Comparison of ENCODE assay signal across 33 cellular contexts in the genomic region with DNA sequence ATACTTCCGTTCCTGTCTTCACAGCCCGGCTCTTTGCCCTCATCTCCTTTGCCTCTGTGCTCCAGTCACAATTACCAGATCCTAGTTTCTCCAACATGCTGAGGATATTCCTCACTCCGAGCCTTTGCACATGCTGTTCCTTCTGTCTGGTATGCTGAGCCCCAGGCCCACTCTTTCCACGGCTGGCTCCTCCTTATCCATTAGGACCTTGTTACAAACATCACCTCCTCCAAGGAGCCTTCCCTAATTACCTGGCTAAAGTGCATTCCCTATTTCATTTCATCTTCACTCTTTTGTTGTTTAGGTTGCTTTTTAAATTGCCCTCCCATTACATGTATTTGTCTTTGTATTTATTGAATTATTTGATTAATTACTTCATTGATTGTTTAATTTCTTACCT. TPM values are rescaled to one million over a fixed set of nuclear protein-coding genes. Genes with fewer than 3 reads are reported as not detected.
DNase-seq lines count a peak whose midpoint lies in the region; ATAC-seq, FAIRE-seq and TF ChIP-seq lines count a peak whose summit lies in the region.
"Had no signal": no experiment of that assay in that cellular context is flagged by ENCODE, and none has a peak within 500 bp of the region (broad histone marks: within the 10 kb centered on the region; RNA-seq: fewer than 3 reads in every experiment).

No MANE protein-coding gene starts in this region.

- ATAC-seq in activated CD8-positive, alpha-beta T cell treated with anti-CD3 and anti-CD28 coated beads for 36 hours, result no peak
- ATAC-seq in activated CD8-positive, alpha-beta T cell treated with anti-CD3 and anti-CD28 coated beads, Interleukin-2, amount 10 ng/mL, durations not matched to agents 7 days and 5 days, result no peak
- ATAC-seq in A549 (no peak), K562 (no peak), natural killer cell (no peak)
- ATAC-seq: HCT116, left ventricle myocardium superior, Panc1, right cardiac atrium had no signal

- H3K4me1 ChIP-seq in A549, result peaks cover 57% of the 10 kb centered on the region
- peaks cover 7 to 15% of the 10 kb centered on the region in 2 experiments; a peak in 4 of 5 replicates for H3K4me1 ChIP-seq in K562 (replicated peaks in 1 of 2; ENCODE audit: control insufficient read depth in 2 of 2, insufficient read depth in 2 of 2, low read length in 2 of 2)

- H3K9ac ChIP-seq in K562 (ENCODE audit: insufficient read depth in 1 of 2, low read depth in 2 of 2, low read length in 2 of 2), result peak overlapping the region; percentile 19 to 43; a peak in 1 of 4 replicates
- H3K9ac ChIP-seq: KMS-11 had no signal

- no peak for FAIRE-seq in A549 (lab: Jason Lieb, UNC)
- no peak for FAIRE-seq in K562 (lab: Jason Lieb, UNC)

- no peaks in the 10 kb centered on the region for H3K9me3 Mint-ChIP-seq in activated CD8-positive, alpha-beta T cell treated with anti-CD3 and anti-CD28 coated beads for 36 hours
- no peaks in the 10 kb centered on the region for H3K9me3 Mint-ChIP-seq in activated CD8-positive, alpha-beta T cell treated with anti-CD3 and anti-CD28 coated beads, Interleukin-2, amount 10 ng/mL, durations not matched to agents 7 days and 5 days (ENCODE audit: insufficient read depth)
- H3K9me3 Mint-ChIP-seq in natural killer cell, result no peaks in the 10 kb centered on the region
- H3K9me3 Mint-ChIP-seq: activated CD4-positive, alpha-beta memory T cell treated with anti-CD3 and anti-CD28 coated beads, Interleukin-2, amount 10 ng/mL, durations not matched to agents 7 days and 5 days; T-helper 2 cell treated with Interferon-gamma antibody and Interleukin-4, amounts not matched to agents 5 μg/mL and 100 μg/mL, for 36 hours had no signal

- no peak overlapping the region for H3K4me3 Mint-ChIP-seq in activated CD8-positive, alpha-beta T cell treated with anti-CD3 and anti-CD28 coated beads for 36 hours
- no peak overlapping the region for H3K4me3 Mint-ChIP-seq in activated CD8-positive, alpha-beta T cell treated with anti-CD3 and anti-CD28 coated beads, Interleukin-2, amount 10 ng/mL, durations not matched to agents 7 days and 5 days
- no peak overlapping the region for H3K4me3 Mint-ChIP-seq in natural killer cell
- H3K4me3 Mint-ChIP-seq: activated CD4-positive, alpha-beta memory T cell treated with anti-CD3 and anti-CD28 coated beads, Interleukin-2, amount 10 ng/mL, durations not matched to agents 7 days and 5 days; T-helper 2 cell treated with Interferon-gamma antibody and Interleukin-4, amounts not matched to agents 5 μg/mL and 100 μg/mL, for 36 hours had no signal

- peak overlapping the region; percentile 59; the same call in 1 of the 2 replicates for H2AFZ ChIP-seq in K562 (ENCODE audit: low read depth, low read length)

- in situ Hi-C loops in K562 (cut with MboI), result no loop called here

- H3K79me2 ChIP-seq in K562 (ENCODE audit: control insufficient read depth, insufficient read depth, low read length), result no peaks in the 10 kb centered on the region

- H3K27ac ChIP-seq in A549 (peak overlapping the region; percentile 25 to 98; a peak in 3 of 6 replicates), K562 (ENCODE audit: extremely low read depth, low read depth, low read length) (no peak overlapping the region)
- H3K27ac ChIP-seq: brain microvascular endothelial cell, C4-2B, KMS-11, neutrophil had no signal

- TF ChIP-seq RAD21 in A549 (conservative IDR thresholded peaks at IDR 0.05 in 1 of 2, IDR thresholded peaks at IDR 0.05 in 1 of 2) (no peak), K562 (CRISPR knock-in tag; conservative IDR thresholded peaks at IDR 0.05 in 1 of 2, IDR thresholded peaks at IDR 0.05 in 1 of 2) (no peak)

- WGBS in A549 (ENCODE audit: missing lambda C conversion rate), result 73% methylated on average over 4 of the region's 4 CpGs
- WGBS in K562 (ENCODE audit: insufficient coverage, low coverage, missing lambda C conversion rate), result 37% methylated on average over 4 of the region's 4 CpGs

- DNase-seq in activated CD8-positive, alpha-beta T cell treated with anti-CD3 and anti-CD28 coated beads for 36 hours, result no peak
- no peak for DNase-seq in activated CD8-positive, alpha-beta T cell treated with anti-CD3 and anti-CD28 coated beads, Interleukin-2, amount 10 ng/mL, durations not matched to agents 7 days and 5 days
- DNase-seq in A549 (ENCODE audit: low read depth in 1 of 2, low spot score in 1 of 2), result no peak
- no peak for DNase-seq in K562 (ENCODE audit: extremely low read depth in 1 of 4, low spot score in 3 of 4)
- no peak for DNase-seq in natural killer cell
- DNase-seq in cortex of kidney (lab: John Stamatoyannopoulos, UW), result no peak
- no peak for DNase-seq in MV-4-11 (lab: John Stamatoyannopoulos, UW)
- no peak for DNase-seq in DMS 273 (lab: John Stamatoyannopoulos, UW; ENCODE audit: unreplicated experiment)
- DNase-seq: 8988T; activated CD4-positive, alpha-beta memory T cell treated with anti-CD3 and anti-CD28 coated beads, Interleukin-2, amount 10 ng/mL, durations not matched to agents 7 days and 5 days; activated naive CD4-positive, alpha-beta T cell treated with Interleukin-2 at 50 U/mL for 16 hours; activated T-cell treated with anti-CD3 and anti-CD28 coated beads for 4 hours; amygdala; brain microvascular endothelial cell; DND-41; effector CD8-positive, alpha-beta T cell; GF-D8; left ventricle myocardium superior; MM.1S; NCI-H1417; NCI-H2081; NCI-H2227 treated with DMSO at 0.1 percent for 48 hours; SIG-M5; stimulated activated CD4-positive, alpha-beta T cell treated with anti-CD3 and anti-CD28 coated beads, Interleukin-12 subunit alpha, Interleukin-12 subunit beta, amount 100 ng/mL, for 4 hours; stimulated activated CD4-positive, alpha-beta T cell treated with anti-CD3 and anti-CD28 coated beads, Interleukin-2, amount 100 ng/mL, for 48 hours; trophoblast cell had no signal

- BruUV-seq in K562 (replicated peaks; lab: Mats Ljungman, UMichigan), result no TSS peak

- TF ChIP-seq EP300 in A549 (IDR thresholded peaks at IDR 0.05) (no peak), K562 (IDR thresholded peaks at IDR 0.05; ENCODE audit: low read length) (no peak)

- TF ChIP-seq POLR2A in A549 (IDR thresholded peaks at IDR 0.05; ENCODE audit: low read length) (no peak), K562 (conservative IDR thresholded peaks at IDR 0.05) (no peak)

- no peaks in the 10 kb centered on the region for H3K27me3 Mint-ChIP-seq in activated CD8-positive, alpha-beta T cell treated with anti-CD3 and anti-CD28 coated beads for 36 hours
- H3K27me3 Mint-ChIP-seq in activated CD8-positive, alpha-beta T cell treated with anti-CD3 and anti-CD28 coated beads, Interleukin-2, amount 10 ng/mL, durations not matched to agents 7 days and 5 days (ENCODE audit: low read depth), result no peaks in the 10 kb centered on the region
- no peaks in the 10 kb centered on the region for H3K27me3 Mint-ChIP-seq in natural killer cell (ENCODE audit: low read depth in 2 of 2)
- H3K27me3 Mint-ChIP-seq: activated CD4-positive, alpha-beta memory T cell treated with anti-CD3 and anti-CD28 coated beads, Interleukin-2, amount 10 ng/mL, durations not matched to agents 7 days and 5 days had no signal

- no peak overlapping the region for H3K4me2 ChIP-seq in A549
- peak overlapping the region; percentile 20; the same call in 1 of the 2 replicates for H3K4me2 ChIP-seq in K562 (ENCODE audit: insufficient read depth, low read length)
- H3K4me2 ChIP-seq: KMS-11 had no signal

- no peak overlapping the region for H3K4me3 ChIP-seq in A549
- no peak overlapping the region for H3K4me3 ChIP-seq in K562

- peaks cover 0 to 8% of the 10 kb centered on the region in 2 experiments; a peak in 2 of 5 replicates for H3K27me3 ChIP-seq in K562 (ENCODE audit: control insufficient read depth in 2 of 2, insufficient read depth in 2 of 2, low read length in 2 of 2)
- H3K27me3 ChIP-seq: brain microvascular endothelial cell had no signal

- H3K4me1 Mint-ChIP-seq in activated CD8-positive, alpha-beta T cell treated with anti-CD3 and anti-CD28 coated beads for 36 hours (ENCODE audit: low read depth), result peaks cover 70% of the 10 kb centered on the region
- H3K4me1 Mint-ChIP-seq in activated CD8-positive, alpha-beta T cell treated with anti-CD3 and anti-CD28 coated beads, Interleukin-2, amount 10 ng/mL, durations not matched to agents 7 days and 5 days (ENCODE audit: low read depth), result peaks cover 63% of the 10 kb centered on the region
- H3K4me1 Mint-ChIP-seq in natural killer cell, result peaks cover 57 to 61% of the 10 kb centered on the region in 2 donors

- peak overlapping the region; percentile 84 for H3K27ac Mint-ChIP-seq in activated CD8-positive, alpha-beta T cell treated with anti-CD3 and anti-CD28 coated beads for 36 hours
- no peak overlapping the region for H3K27ac Mint-ChIP-seq in activated CD8-positive, alpha-beta T cell treated with anti-CD3 and anti-CD28 coated beads, Interleukin-2, amount 10 ng/mL, durations not matched to agents 7 days and 5 days
- H3K27ac Mint-ChIP-seq in natural killer cell, result peak overlapping the region; percentile 82 to 87
- H3K27ac Mint-ChIP-seq: T-helper 2 cell treated with Interferon-gamma antibody and Interleukin-4, amounts not matched to agents 5 μg/mL and 100 μg/mL, for 36 hours had no signal

- CTCF ChIA-PET in activated CD8-positive, alpha-beta T cell treated with anti-CD3 and anti-CD28 coated beads for 36 hours (lab: Charles Lee), result interaction anchor here (3.0 kb wide), 1 partner anchor 13 kb away, joined by 16 read pairs; no protein-coding TSS in a partner anchor
- CTCF ChIA-PET in activated CD8-positive, alpha-beta T cell treated with anti-CD3 and anti-CD28 coated beads, Interleukin-2, amount 10 ng/mL, durations not matched to agents 7 days and 5 days (lab: Charles Lee), result interaction anchor here (1.0 to 7.7 kb wide), 3 partner anchors 10 to 35 kb away, joined by 3 to 134 read pairs (median 105); no protein-coding TSS in a partner anchor
- CTCF ChIA-PET in A549 (lab: Yijun Ruan, JAX), result interaction anchor here (3.5 to 12.2 kb wide), 3 partner anchors 10 to 34 kb away, joined by 12 to 100 read pairs (median 76); no protein-coding TSS in a partner anchor
- CTCF ChIA-PET in K562 (lab: Yijun Ruan, JAX; ENCODE audit: low intra/inter-chr PET ratio), result no interaction called here

- H3K36me3 ChIP-seq in K562 (ENCODE audit: control insufficient read depth, insufficient read depth, low read length), result no peaks in the 10 kb centered on the region
- H3K36me3 ChIP-seq: brain microvascular endothelial cell, neutrophil had no signal

- intact Hi-C loops in activated CD8-positive, alpha-beta T cell treated with anti-CD3 and anti-CD28 coated beads for 36 hours (cut with micrococcal nuclease), result no loop called here
- intact Hi-C loops in K562 (cut with micrococcal nuclease), result no loop called here
- intact Hi-C loops in natural killer cell (cut with micrococcal nuclease), result no loop called here

- H3K36me3 Mint-ChIP-seq in activated CD8-positive, alpha-beta T cell treated with anti-CD3 and anti-CD28 coated beads for 36 hours (ENCODE audit: low read depth), result no peaks in the 10 kb centered on the region
- no peaks in the 10 kb centered on the region for H3K36me3 Mint-ChIP-seq in activated CD8-positive, alpha-beta T cell treated with anti-CD3 and anti-CD28 coated beads, Interleukin-2, amount 10 ng/mL, durations not matched to agents 7 days and 5 days (ENCODE audit: low read depth)
- H3K36me3 Mint-ChIP-seq in natural killer cell, result no peaks in the 10 kb centered on the region

- no peak for TF ChIP-seq CTCF in activated CD8-positive, alpha-beta T cell treated with anti-CD3 and anti-CD28 coated beads for 36 hours (IDR thresholded peaks at IDR 0.05)
- TF ChIP-seq CTCF in A549 (IDR thresholded peaks at IDR 0.05), result no peak
- TF ChIP-seq CTCF in K562 (IDR thresholded peaks at IDR 0.05 in 2 of 3, conservative IDR thresholded peaks at IDR 0.05 in 1 of 3; ENCODE audit: insufficient read depth in 2 of 3, low read depth in 1 of 3, low read length in 3 of 3), result no peak
- no peak for TF ChIP-seq CTCF in natural killer cell (IDR thresholded peaks at IDR 0.05)

- POLR2A ChIA-PET in activated CD8-positive, alpha-beta T cell treated with anti-CD3 and anti-CD28 coated beads for 36 hours (lab: Charles Lee), result interaction anchor here (0.9 to 6.6 kb wide), 2 partner anchors 11 to 22 kb away, joined by 5 to 68 read pairs; no protein-coding TSS in a partner anchor
- POLR2A ChIA-PET in activated CD8-positive, alpha-beta T cell treated with anti-CD3 and anti-CD28 coated beads, Interleukin-2, amount 10 ng/mL, durations not matched to agents 7 days and 5 days (lab: Charles Lee), result interaction anchor here (1.5 to 1.8 kb wide), 2 partner anchors 12 to 36 kb away, joined by 3 to 4 read pairs; no protein-coding TSS in a partner anchor
- POLR2A ChIA-PET in A549 (lab: Yijun Ruan, JAX), result no interaction called here
- POLR2A ChIA-PET in K562 (lab: Yijun Ruan, JAX), result no interaction called here

- H3K9me1 ChIP-seq in K562 (ENCODE audit: control insufficient read depth, insufficient read depth, low read length), result no peaks in the 10 kb centered on the region

- H3K9me3 ChIP-seq in A549, result no peaks in the 10 kb centered on the region
- no peaks in the 10 kb centered on the region for H3K9me3 ChIP-seq in K562 (replicated peaks; ENCODE audit: control insufficient read depth, insufficient read depth, low read depth, low read length)
- H3K9me3 ChIP-seq: neutrophil had no signal

- no peaks in the 10 kb centered on the region for H4K20me1 ChIP-seq in K562 (replicated peaks; ENCODE audit: control insufficient read depth, insufficient read depth, low read length)

RNA-seq across cellular contexts. Expression of a gene that starts 14.9 kb away (rescaled TPM):
- total RNA-seq in activated CD8-positive, alpha-beta T cell treated with anti-CD3 and anti-CD28 coated beads for 36 hours, result 1 to 10 TPM; 4.9 to 8.5 TPM
- total RNA-seq in activated CD8-positive, alpha-beta T cell treated with anti-CD3 and anti-CD28 coated beads, Interleukin-2, amount 10 ng/mL, durations not matched to agents 7 days and 5 days, result 1 to 10 TPM; 3.3 to 3.7 TPM
- polyA plus RNA-seq in A549 (2011; rRNA removed), result 28.3 and 37.7 TPM in 2 replicates
- polyA plus RNA-seq in A549 (2012; cell fraction: cytosol; rRNA removed), result 46.7 and 66.1 TPM in 2 replicates
- 102 and 106 TPM in 2 replicates for polyA plus RNA-seq in A549 (2012; cell fraction: nucleus; rRNA removed)
- polyA plus RNA-seq in A549 (2017; fragmentation: RNase III; extraction: RNeasy Plus Mini Kit Qiagen cat#74134 plus additional on column Dnase treatment), result 91.8 to 142 TPM (median 130 TPM) in 3 replicates
- polyA minus RNA-seq in A549 (2011; rRNA and poly(A)+ RNA removed), result 31.9 and 33.7 TPM in 2 replicates
- 0.81 and 1.3 TPM in 2 replicates for total RNA-seq in K562 (2011; cell fraction: chromatin; rRNA removed; ENCODE audit: low replicate concordance)
- total RNA-seq in K562 (2011; cell fraction: nucleolus; rRNA removed), result 0.79 and 1.0 TPM in 2 replicates
- total RNA-seq in K562 (2011; cell fraction: nucleoplasm; rRNA removed), result 0.81 and 2.1 TPM in 2 replicates
- total RNA-seq in K562 (2014; rRNA removed), result not detected in 2 replicates
- total RNA-seq in K562 (2014; rRNA removed; fragmentation: Illumina TruSeq; extraction: Trizol), result not detected in 2 replicates
- total RNA-seq in K562 (2015; rRNA removed; fragmentation: Illumina TruSeq; extraction: Trizol), result not detected in 2 replicates
- 0.31 TPM in 1 of 2 replicates, not detected in the other for total RNA-seq in K562 (2021)
- 0.04 and 0.57 TPM in 2 replicates for polyA plus RNA-seq in K562 (2011; rRNA removed)
- 0.12 and 0.15 TPM in 2 replicates for polyA plus RNA-seq in K562 (2011; cell fraction: cytosol; rRNA removed)
- 0.70 and 0.81 TPM in 2 replicates for polyA plus RNA-seq in K562 (2011; cell fraction: nucleus; rRNA removed)
- polyA plus RNA-seq in K562 (2012), result 0.39 and 0.44 TPM in 2 replicates
- 0.16 and 0.29 TPM in 2 replicates for polyA plus RNA-seq in K562 (2014; fragmentation: Illumina TruSeq; extraction: Trizol)
- not detected for polyA plus RNA-seq in K562 (2014; fragmentation: Nextera tagmentation; extraction: Ambion mirVana)
- 0.34 TPM in 1 of 2 replicates, not detected in the other for polyA plus RNA-seq in K562 (2014; rRNA removed)
- polyA minus RNA-seq in K562 (2011; rRNA and poly(A)+ RNA removed), result 0.18 TPM in 2 replicates
- not detected in 2 replicates for polyA minus RNA-seq in K562 (2011; cell fraction: cytosol; rRNA and poly(A)+ RNA removed)
- polyA minus RNA-seq in K562 (2011; cell fraction: nucleus; rRNA and poly(A)+ RNA removed), result 0.33 TPM in 1 of 2 replicates, not detected in the other
- total RNA-seq in natural killer cell, result 100 to 1,000 TPM; 830 to 949 (median 858) TPM

RNA-seq across cellular contexts. Expression of a gene that starts 54.6 kb away (rescaled TPM):
- not detected for total RNA-seq in activated CD8-positive, alpha-beta T cell treated with anti-CD3 and anti-CD28 coated beads for 36 hours
- under 1 TPM in 1 of 2 experiments, not detected in 1; 0.13 TPM for total RNA-seq in activated CD8-positive, alpha-beta T cell treated with anti-CD3 and anti-CD28 coated beads, Interleukin-2, amount 10 ng/mL, durations not matched to agents 7 days and 5 days
- polyA plus RNA-seq in A549 (2011; rRNA removed) (0.45 and 0.77 TPM in 2 replicates), A549 (2017; fragmentation: RNase III; extraction: RNeasy Plus Mini Kit Qiagen cat#74134 plus additional on column Dnase treatment) (0.17 to 0.34 TPM (median 0.25 TPM) in 3 replicates), K562 (2011; rRNA removed) (0.13 and 0.18 TPM in 2 replicates), K562 (2014; fragmentation: Illumina TruSeq; extraction: Trizol) (0.09 and 0.10 TPM in 2 replicates), K562 (2014; fragmentation: Nextera tagmentation; extraction: Ambion mirVana) (under 1 TPM; 0.10 to 0.30 TPM), K562 (2014; rRNA removed) (0.24 and 0.52 TPM in 2 replicates)
- 0.17 and 0.22 TPM in 2 replicates for polyA plus RNA-seq in A549 (2012; cell fraction: cytosol; rRNA removed)
- polyA plus RNA-seq in A549 (2012; cell fraction: nucleus; rRNA removed), result 0.70 and 0.87 TPM in 2 replicates
- 0.41 and 1.2 TPM in 2 replicates for polyA minus RNA-seq in A549 (2011; rRNA and poly(A)+ RNA removed)
- 0.40 and 1.00 TPM in 2 replicates for total RNA-seq in K562 (2011; cell fraction: chromatin; rRNA removed; ENCODE audit: low replicate concordance)
- 0.17 and 0.66 TPM in 2 replicates for total RNA-seq in K562 (2011; cell fraction: nucleolus; rRNA removed)
- 0.29 TPM in 1 of 2 replicates, not detected in the other for total RNA-seq in K562 (2011; cell fraction: nucleoplasm; rRNA removed)
- total RNA-seq in K562 (2014; rRNA removed) (not detected in 2 replicates), K562 (2014; rRNA removed; fragmentation: Illumina TruSeq; extraction: Trizol) (0.16 TPM in 1 of 2 replicates, not detected in the other), K562 (2015; rRNA removed; fragmentation: Illumina TruSeq; extraction: Trizol) (0.08 TPM in 1 of 2 replicates, not detected in the other), K562 (2021) (0.09 and 0.16 TPM in 2 replicates), natural killer cell (10 to 100 TPM; 16.6 to 57.3 (median 20.7) TPM)
- polyA plus RNA-seq in K562 (2011; cell fraction: cytosol; rRNA removed), result 0.09 and 0.18 TPM in 2 replicates
- polyA plus RNA-seq in K562 (2011; cell fraction: nucleus; rRNA removed), result 0.51 and 0.59 TPM in 2 replicates
- polyA plus RNA-seq in K562 (2012), result 0.03 and 2.0 TPM in 2 replicates
- polyA minus RNA-seq in K562 (2011; rRNA and poly(A)+ RNA removed), result 0.21 TPM in 1 of 2 replicates, not detected in the other
- not detected in 2 replicates for polyA minus RNA-seq in K562 (2011; cell fraction: cytosol; rRNA and poly(A)+ RNA removed)
- polyA minus RNA-seq in K562 (2011; cell fraction: nucleus; rRNA and poly(A)+ RNA removed), result 0.27 TPM in 1 of 2 replicates, not detected in the other
- total RNA-seq: activated CD4-positive, alpha-beta memory T cell treated with anti-CD3 and anti-CD28 coated beads, Interleukin-2, amount 10 ng/mL, durations not matched to agents 7 days and 5 days had no signal

Comparison
In these comparisons a context has a peak if more than half of its experiments do, and no peak if none do; other contexts are left out.
1. RNA of a gene that starts 14.9 kb away (total RNA-seq): 830 to 949 TPM in natural killer cell; 4.9 to 8.5 TPM in activated CD8-positive, alpha-beta T cell treated with anti-CD3 and anti-CD28 coated beads for 36 hours, 3.3 to 3.7 TPM in activated CD8-positive, alpha-beta T cell treated with anti-CD3 and anti-CD28 coated beads, Interleukin-2, amount 10 ng/mL, durations not matched to agents 7 days and 5 days and 0.31 to 2.1 TPM in K562; every median in the first group is over 10 times any median in the second.
2. RNA of a gene that starts 54.6 kb away (total RNA-seq): 16.6 to 57.3 TPM in natural killer cell; not detected in activated CD8-positive, alpha-beta T cell treated with anti-CD3 and anti-CD28 coated beads for 36 hours, 0.13 TPM in activated CD8-positive, alpha-beta T cell treated with anti-CD3 and anti-CD28 coated beads, Interleukin-2, amount 10 ng/mL, durations not matched to agents 7 days and 5 days and 0.08 to 1.00 TPM in K562; every median in the first group is over 4 times any median in the second.
3. POLR2A ChIA-PET loops: an anchor here in activated CD8-positive, alpha-beta T cell treated with anti-CD3 and anti-CD28 coated beads for 36 hours (0.9 to 6.6 kb wide) and activated CD8-positive, alpha-beta T cell treated with anti-CD3 and anti-CD28 coated beads, Interleukin-2, amount 10 ng/mL, durations not matched to agents 7 days and 5 days (1.5 to 1.8 kb wide); none called in A549 and K562.